ENCODE assay signal across 1 cellular context in genomic region chr2:101359436-101359835, GRCh38.
TF ChIP-seq lines count a peak whose summit lies in the region.

No MANE protein-coding gene starts in this region.

TF ChIP-seq in A549, 52 proteins besides CTCF, POLR2A, EP300 and RAD21 (continued from another document):
- TF ChIP-seq REST (IDR thresholded peaks at IDR 0.05): no peak
- TF ChIP-seq RNF2 (IDR thresholded peaks at IDR 0.05; ENCODE audit: borderline replicate concordance, low read depth): no peak
- TF ChIP-seq KDM5A (IDR thresholded peaks at IDR 0.05): no peak
- no peak for TF ChIP-seq JUN (IDR thresholded peaks at IDR 0.05)
- TF ChIP-seq SMC3 (IDR thresholded peaks at IDR 0.05): no peak
- no peak for TF ChIP-seq MAFK (IDR thresholded peaks at IDR 0.05; ENCODE audit: partially characterized antibody)
- TF ChIP-seq PBX3 (IDR thresholded peaks at IDR 0.05): no peak
- TF ChIP-seq HOXA7 (CRISPR knock-in tag; IDR thresholded peaks at IDR 0.05): no peak
